Comparison of ENCODE assay signal across 9 cellular contexts in the genomic region with DNA sequence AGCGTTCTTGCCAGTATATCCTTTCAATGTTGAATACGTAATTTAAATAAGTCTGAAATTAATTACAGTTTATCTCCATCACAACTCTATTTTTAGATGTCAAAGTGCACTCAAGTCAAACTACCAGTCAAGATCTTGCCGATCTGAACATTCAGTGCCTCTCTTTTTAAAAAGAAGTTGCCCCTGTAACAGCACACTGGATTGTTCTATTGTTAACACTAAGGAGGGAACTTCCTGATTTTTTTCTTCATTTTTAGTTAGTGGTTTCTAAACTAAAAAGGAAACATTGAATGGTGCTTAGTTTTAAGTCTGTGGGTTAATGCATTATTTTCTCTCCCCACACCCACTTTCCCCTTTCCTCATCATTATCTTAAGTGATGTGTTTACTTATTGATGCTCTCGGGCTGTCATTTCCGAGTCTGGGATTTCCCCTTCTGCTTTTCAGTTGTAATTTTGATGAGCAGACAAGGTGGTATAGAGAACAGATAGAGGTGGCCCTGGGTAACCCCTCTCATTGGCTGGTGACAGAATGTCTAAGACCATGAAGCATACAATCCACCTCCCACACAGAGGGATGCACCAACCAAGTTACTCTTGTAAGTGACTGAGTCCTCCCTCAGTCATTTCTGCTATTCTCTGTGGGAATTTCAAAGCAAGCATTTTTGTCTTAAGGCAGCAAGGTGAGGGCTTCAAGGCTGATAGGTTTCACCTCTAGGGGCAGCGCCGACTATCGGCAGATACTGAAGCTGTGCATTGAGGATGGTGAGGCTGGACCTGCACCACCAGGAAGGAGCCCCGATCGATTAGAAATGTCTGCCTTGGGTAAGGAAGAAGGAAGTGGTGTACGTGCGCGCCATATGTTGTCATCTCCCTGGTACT. TPM values are rescaled to one million over a fixed set of nuclear protein-coding genes. Genes with fewer than 3 reads are reported as not detected.
DNase-seq lines count a peak whose midpoint lies in the region; ATAC-seq, FAIRE-seq and TF ChIP-seq lines count a peak whose summit lies in the region.
"Had no signal": no experiment of that assay in that cellular context is flagged by ENCODE, and none has a peak within 500 bp of the region (broad histone marks: within the 10 kb centered on the region; RNA-seq: fewer than 3 reads in every experiment).

No MANE protein-coding gene starts in this region.

- H3K4me1 Mint-ChIP-seq in CD14-positive monocyte: peaks cover 49% of the 10 kb centered on the region

- H3K4me3 Mint-ChIP-seq in CD14-positive monocyte: no peak overlapping the region

- H3K4me3 ChIP-seq in kidney epithelial cell (ENCODE audit: low read depth, low read length) (no peak overlapping the region), small intestine (ENCODE audit: low read depth in 1 of 2, low read length in 2 of 2) (no peak overlapping the region)

- H3K4me1 ChIP-seq in small intestine (ENCODE audit: control insufficient read depth in 2 of 2, insufficient read depth in 1 of 2, low read depth in 1 of 2, low read length in 1 of 2): peaks cover under 1 to 2% of the 10 kb centered on the region in 2 donors

- no peak for TF ChIP-seq POLR2A in H54 (IDR thresholded peaks at IDR 0.05; ENCODE audit: low read depth, low read length)

- intact Hi-C loops in CD14-positive monocyte (cut with micrococcal nuclease): no loop called here

- WGBS in small intestine, 3 donors: 71 to 84% (median 74%) methylated on average over 13 of the region's 13 CpGs

- no peaks in the 10 kb centered on the region for H3K9me3 ChIP-seq in small intestine (ENCODE audit: control insufficient read depth, low read depth)

- peaks cover 0 to 4% (median 0%) of the 10 kb centered on the region in 3 donors for H3K27me3 Mint-ChIP-seq in CD14-positive monocyte (ENCODE audit: low read depth in 3 of 3)

- DNase-seq in CD14-positive monocyte (ENCODE audit: low spot score): no peak
- peak; percentile 8 to 26 for DNase-seq in activated CD4-positive, alpha-beta T cell treated with anti-CD3 and anti-CD28 coated beads for 4 hours
- no peak for DNase-seq in kidney epithelial cell (ENCODE audit: low read depth)
- no peak for DNase-seq in SIG-M5 (lab: John Stamatoyannopoulos, UW)
- no peak for DNase-seq in NCI-H187 treated with DMSO at 0.1 percent for 48 hours (lab: John Stamatoyannopoulos, UW)
- DNase-seq in small intestine: no peak
- no peak for DNase-seq in H54 (ENCODE audit: insufficient read length, low spot score)
- DNase-seq: mesenchymal stem cell had no signal

- H3K27ac Mint-ChIP-seq in CD14-positive monocyte: peak overlapping the region in 5 of 7 donors; percentile 42 to 81 (median 60)

- H3K27me3 ChIP-seq in kidney epithelial cell (ENCODE audit: control insufficient read depth, insufficient read depth, low read length) (no peaks in the 10 kb centered on the region), small intestine (ENCODE audit: control insufficient read depth in 2 of 2, insufficient read depth in 2 of 2, low read length in 2 of 2) (no peaks in the 10 kb centered on the region)

- H3K9me3 Mint-ChIP-seq in CD14-positive monocyte: peaks cover 0 to 2% (median 0%) of the 10 kb centered on the region in 7 donors

- H3K36me3 Mint-ChIP-seq in CD14-positive monocyte: peaks cover 35 to 59% of the 10 kb centered on the region in 2 donors

- H3K36me3 ChIP-seq in kidney epithelial cell (ENCODE audit: control insufficient read depth, insufficient read depth, low read length): no peaks in the 10 kb centered on the region
- no peaks in the 10 kb centered on the region for H3K36me3 ChIP-seq in small intestine (ENCODE audit: control insufficient read depth in 2 of 2, insufficient read depth in 2 of 2, low read length in 2 of 2)

- no peak for TF ChIP-seq CTCF in CD14-positive monocyte (IDR thresholded peaks at IDR 0.05)
- TF ChIP-seq CTCF in kidney epithelial cell (IDR thresholded peaks at IDR 0.05; ENCODE audit: insufficient read depth, low read length, poor library complexity, severe bottlenecking): peak; percentile 14

- peak; percentile 61 for ATAC-seq in HG02759 (IDR thresholded peaks at IDR 0.05; ENCODE audit: unreplicated experiment)

- H3K27ac ChIP-seq in small intestine (ENCODE audit: low read depth in 1 of 2, low read length in 1 of 2): no peak overlapping the region

- FAIRE-seq in small intestine (lab: Jason Lieb, UNC) (no peak), H54 (lab: Jason Lieb, UNC) (no peak)

RNA-seq across cellular contexts. Expression of gene CHN2, which starts 49.4 kb away (rescaled TPM):
- polyA plus RNA-seq in CD14-positive monocyte (10 to 100 TPM; 26.6 to 44.8 TPM), small intestine (100 to 1,000 TPM in 1 of 3 donors, 10 to 100 TPM in 2; 22.3 to 124 (median 61.3) TPM)
- total RNA-seq in kidney epithelial cell: 3.6 and 5.7 TPM in 2 replicates

Comparison
In these comparisons a context has a peak if more than half of its experiments do, and no peak if none do; other contexts are left out.
1. DNase-seq: peak in activated CD4-positive, alpha-beta T cell treated with anti-CD3 and anti-CD28 coated beads for 4 hours (2 of 2); none in CD14-positive monocyte (single experiment), kidney epithelial cell (single experiment), SIG-M5 (single experiment), NCI-H187 treated with DMSO at 0.1 percent for 48 hours (single experiment), small intestine (single experiment) and H54 (single experiment).